ENCODE assay signal across 8 cellular contexts in the genomic region with DNA sequence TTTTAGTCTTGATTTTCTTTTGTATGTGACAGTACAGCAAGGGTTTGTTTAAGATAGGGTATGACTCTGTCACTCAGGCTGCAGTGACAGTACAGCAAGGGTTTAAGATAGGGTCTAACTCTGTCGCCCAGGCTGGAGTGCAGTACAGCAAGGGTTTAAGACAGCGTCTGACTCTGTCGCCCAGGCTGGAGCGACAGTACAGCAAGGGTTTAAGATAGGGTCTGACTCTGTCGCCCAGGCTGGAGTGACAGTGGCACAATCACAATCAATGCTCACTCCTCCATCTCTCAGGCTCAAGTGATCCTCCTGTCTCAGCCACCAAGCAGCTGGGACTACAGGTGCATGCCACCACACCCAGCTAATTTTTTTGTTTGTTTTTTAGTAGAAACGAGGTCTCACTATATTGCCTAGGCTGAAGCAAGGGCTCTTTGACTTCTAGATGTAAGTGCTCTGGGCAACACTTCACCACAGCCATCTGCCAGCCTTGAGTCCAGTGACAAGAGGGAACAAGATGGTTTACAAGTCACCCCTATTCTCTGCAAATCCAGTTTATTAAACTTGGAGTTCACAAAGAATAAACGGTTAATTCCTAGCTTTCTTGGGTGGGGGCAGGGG. TPM values are rescaled to one million over a fixed set of nuclear protein-coding genes. Genes with fewer than 3 reads are reported as not detected.
DNase-seq lines count a peak whose midpoint lies in the region; ATAC-seq and TF ChIP-seq lines count a peak whose summit lies in the region.

No MANE protein-coding gene starts in this region.

- no peaks in the 10 kb centered on the region for H3K4me1 Mint-ChIP-seq in Calu3 (ENCODE audit: low read depth, unreplicated experiment)

- H3K27me3 ChIP-seq in duodenal mucosa (ENCODE audit: control insufficient read depth in 1 of 2, insufficient read depth in 2 of 2, low read length in 2 of 2) (peaks cover 34 to 39% of the 10 kb centered on the region in 2 donors), ovary (no peaks in the 10 kb centered on the region)

- no peak for TF ChIP-seq CTCF in Calu3 (IDR thresholded peaks at IDR 0.05; ENCODE audit: unreplicated experiment)
- TF ChIP-seq CTCF in ovary (IDR thresholded peaks at IDR 0.05) = no peak

- intact Hi-C loops in Calu3 (cut with micrococcal nuclease; ENCODE audit: unreplicated experiment) = loop anchor here (5.0 kb wide), 1 partner anchor 36 kb away; no protein-coding TSS in a partner anchor
- intact Hi-C loops in ovary (cut with DNase I) = no loop called here

- TF ChIP-seq EP300 in ovary (IDR thresholded peaks at IDR 0.05) = no peak

- H3K4me3 ChIP-seq in duodenal mucosa (ENCODE audit: low read depth in 1 of 2, low read length in 2 of 2) (peak overlapping the region; percentile 74 to 77), ovary (peak overlapping the region; percentile 36)

- peaks cover 25% of the 10 kb centered on the region for H3K27me3 Mint-ChIP-seq in Calu3 (ENCODE audit: unreplicated experiment)

- H3K4me3 Mint-ChIP-seq in Calu3 (ENCODE audit: low read depth, unreplicated experiment) = peak overlapping the region; percentile 88

- 17 to 26% (median 20%) methylated on average over 7 of the region's 7 CpGs for whole genome bisulfite sequencing in ovary, 3 donors

- H3K4me1 ChIP-seq in duodenal mucosa (ENCODE audit: control insufficient read depth in 1 of 2, insufficient read depth in 2 of 2, low read length in 2 of 2) = peaks cover 17 to 18% of the 10 kb centered on the region in 2 donors
- H3K4me1 ChIP-seq in ovary (ENCODE audit: insufficient read depth) = peaks cover 7% of the 10 kb centered on the region

- H3K36me3 ChIP-seq in duodenal mucosa (ENCODE audit: control insufficient read depth in 1 of 2, insufficient read depth in 2 of 2, low read length in 2 of 2) = peaks cover 5 to 10% of the 10 kb centered on the region in 2 donors
- no peaks in the 10 kb centered on the region for H3K36me3 ChIP-seq in ovary

- BruUV-seq in Calu3 (replicated peaks; lab: Mats Ljungman, UMichigan) = no TSS peak

- no peak for ATAC-seq in GM21423 (IDR thresholded peaks at IDR 0.05; ENCODE audit: unreplicated experiment)
- ATAC-seq in GM19452 (IDR thresholded peaks at IDR 0.05; ENCODE audit: unreplicated experiment) = no peak

- H3K9ac ChIP-seq in duodenal mucosa (ENCODE audit: low read depth in 1 of 2, low read length in 2 of 2) = peak overlapping the region; percentile 40 to 61

- peak overlapping the region; percentile 81 for H3K27ac Mint-ChIP-seq in Calu3 (ENCODE audit: unreplicated experiment)

- no peaks in the 10 kb centered on the region for H3K9me3 Mint-ChIP-seq in Calu3 (ENCODE audit: low read depth, unreplicated experiment)

- peaks cover 21% of the 10 kb centered on the region for H3K36me3 Mint-ChIP-seq in Calu3 (ENCODE audit: insufficient read depth, unreplicated experiment)

- TF ChIP-seq POLR2A in ovary (IDR thresholded peaks at IDR 0.05) = no peak

- H3K27ac ChIP-seq in duodenal mucosa (ENCODE audit: low read depth, low read length) (no peak overlapping the region), ovary (peak overlapping the region; percentile 47 to 84)

- no peak for DNase-seq in Calu3
- peak; percentile 24 for DNase-seq in M059J (ENCODE audit: low read depth)
- DNase-seq in ovary = no peak
- DNase-seq in T-helper 9 cell = no peak
- no peak for DNase-seq in NCI-H1930 (lab: John Stamatoyannopoulos, UW)

- CTCF ChIA-PET in Calu3 (lab: Charles Lee) = interaction anchor here (1.1 to 2.4 kb wide), 3 partner anchors 36 to 462 kb away, joined by 3 to 11 read pairs (median 3); no protein-coding TSS in a partner anchor

- H3K9me3 ChIP-seq in duodenal mucosa (ENCODE audit: control insufficient read depth in 1 of 2, low read length in 2 of 2) (no peaks in the 10 kb centered on the region), ovary (no peaks in the 10 kb centered on the region)

RNA-seq across cellular contexts. Expression of a gene that starts 1.0 kb away (rescaled TPM):
- total RNA-seq in Calu3 (2022) = 2.7 and 3.8 TPM in 2 replicates
- 1.1 and 2.1 TPM in 2 replicates for total RNA-seq in M059J (2014; rRNA removed; shearing (Covaris generic))
- total RNA-seq in ovary = 1 to 10 TPM in 2 of 7 donors, under 1 TPM in 4, not detected in 1; 0.43 to 1.8 (median 0.77) TPM
- polyA plus RNA-seq in ovary = under 1 TPM; 0.15 TPM

RNA-seq across cellular contexts. Expression of a gene that starts 15.7 kb away (rescaled TPM):
- not detected in 2 replicates for total RNA-seq in Calu3 (2022)
- total RNA-seq in M059J (2014; rRNA removed; shearing (Covaris generic)) = 0.59 and 0.86 TPM in 2 replicates
- total RNA-seq in ovary = 1 to 10 TPM in 4 of 7 donors, under 1 TPM in 3; 0.56 to 6.2 (median 2.2) TPM
- 1 to 10 TPM in 1 of 2 donors, under 1 TPM in 1; 1.00 to 2.2 TPM for polyA plus RNA-seq in ovary

RNA-seq across cellular contexts. Expression of a gene that starts 53.6 kb away (rescaled TPM):
- 229 and 247 TPM in 2 replicates for total RNA-seq in Calu3 (2022)
- 213 and 371 TPM in 2 replicates for total RNA-seq in M059J (2014; rRNA removed; shearing (Covaris generic))
- 100 to 1,000 TPM; 184 to 260 (median 211) TPM for total RNA-seq in ovary
- polyA plus RNA-seq in ovary = 100 to 1,000 TPM; 162 to 302 TPM
